Comparison of ENCODE assay signal across 13 cellular contexts in the genomic region with DNA sequence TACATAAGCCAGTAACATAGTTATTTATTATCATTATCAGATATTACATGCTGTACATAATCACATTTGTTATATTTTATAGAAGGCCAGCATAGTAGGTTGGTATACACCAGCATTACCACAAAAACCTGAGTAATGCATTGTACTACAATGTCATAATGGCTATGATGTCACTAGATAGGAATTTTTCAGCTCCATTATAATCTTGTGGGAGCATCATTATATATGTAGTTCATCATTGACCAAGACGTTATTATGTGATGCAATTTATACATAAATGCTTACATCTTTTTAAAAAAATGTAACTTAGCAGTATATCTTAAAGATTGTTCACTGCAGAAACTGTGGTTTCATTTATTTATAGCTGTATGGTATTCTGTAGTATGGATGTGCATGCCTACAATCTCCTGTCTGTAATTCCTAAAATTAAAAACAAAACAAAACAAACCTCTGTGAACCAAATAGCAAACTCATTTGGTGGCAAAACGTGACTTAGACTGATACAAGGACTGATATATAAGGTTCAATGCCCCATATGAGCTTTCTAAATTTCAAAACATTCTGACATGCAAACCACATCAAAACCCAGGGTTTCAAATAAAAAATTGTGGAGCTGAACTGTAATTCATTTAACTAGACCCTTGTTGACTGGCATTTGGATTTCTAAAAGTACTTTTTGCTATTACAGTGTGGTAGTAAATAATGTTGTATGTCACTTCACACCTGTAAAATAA.
DNase-seq lines count a peak whose midpoint lies in the region; ATAC-seq and TF ChIP-seq lines count a peak whose summit lies in the region.
"Had no signal": no experiment of that assay in that cellular context is flagged by ENCODE, and none has a peak within 500 bp of the region (broad histone marks: within the 10 kb centered on the region; RNA-seq: fewer than 3 reads in every experiment).

No MANE protein-coding gene starts in this region.

- CTCF ChIA-PET in mammary epithelial cell (lab: Charles Lee; ENCODE audit: low non-redundant PET), result interaction anchor here (0.7 kb wide), 1 partner anchor 16 kb away, joined by 3 read pairs; no protein-coding TSS in a partner anchor
- CTCF ChIA-PET in CD8-positive, alpha-beta memory T cell (lab: Charles Lee), result no interaction called here

- H3K79me2 ChIP-seq in DND-41 (ENCODE audit: insufficient read depth, low read length) (no peaks in the 10 kb centered on the region), mammary epithelial cell (ENCODE audit: insufficient read depth, low read length) (no peaks in the 10 kb centered on the region)

- peak overlapping the region; percentile 96 for H3K27ac ChIP-seq in DND-41 (ENCODE audit: low read length)
- peak overlapping the region; percentile 28 for H3K27ac ChIP-seq in mammary epithelial cell (ENCODE audit: insufficient read depth, low read depth, low read length)
- H3K27ac ChIP-seq in CD8-positive, alpha-beta memory T cell (ENCODE audit: low read depth, low read length), result no peak overlapping the region
- H3K27ac ChIP-seq: sigmoid colon, upper lobe of right lung had no signal

- H3K4me1 ChIP-seq in DND-41 (ENCODE audit: insufficient read depth, low read length) (peaks cover 99% of the 10 kb centered on the region), mammary epithelial cell (ENCODE audit: insufficient read depth, low read length) (peaks cover 45% of the 10 kb centered on the region)
- H3K4me1 ChIP-seq in CD8-positive, alpha-beta memory T cell (ENCODE audit: insufficient read depth, low read length), result peaks cover 18% of the 10 kb centered on the region
- H3K4me1 ChIP-seq: upper lobe of right lung had no signal

- peak overlapping the region in 1 of 8 donors; percentile 18 for H3K27ac Mint-ChIP-seq in CD8-positive, alpha-beta memory T cell

- H3K4me2 ChIP-seq in DND-41 (ENCODE audit: insufficient read depth, low read length) (peak overlapping the region; percentile 59), mammary epithelial cell (ENCODE audit: insufficient read depth, low read depth, low read length) (no peak overlapping the region)

- POLR2A ChIA-PET in CD8-positive, alpha-beta memory T cell (lab: Charles Lee), result no interaction called here

- H3K9me3 ChIP-seq in DND-41 (ENCODE audit: insufficient read depth, low read length, severe bottlenecking), result no peaks in the 10 kb centered on the region
- H3K9me3 ChIP-seq in mammary epithelial cell (replicated peaks; ENCODE audit: insufficient read depth, low read length), result no peaks in the 10 kb centered on the region
- no peaks in the 10 kb centered on the region for H3K9me3 ChIP-seq in CD8-positive, alpha-beta memory T cell (ENCODE audit: low read length)
- H3K9me3 ChIP-seq: sigmoid colon, upper lobe of right lung had no signal

- no peaks in the 10 kb centered on the region for H3K36me3 Mint-ChIP-seq in CD8-positive, alpha-beta memory T cell

- no peaks in the 10 kb centered on the region for H3K27me3 Mint-ChIP-seq in CD8-positive, alpha-beta memory T cell

- in situ Hi-C loops in mammary epithelial cell (cut with MboI; ENCODE audit: low sequenced_read_pairs in 2 of 2), result no loop called here

- intact Hi-C loops in mammary epithelial cell (cut with micrococcal nuclease), result loop anchor here (5.0 kb wide), 1 partner anchor 140 kb away; no protein-coding TSS in a partner anchor

- 29% methylated on average over 2 of the region's 2 CpGs for WGBS in mammary epithelial cell (ENCODE audit: low coverage, missing lambda C conversion rate)

- H3K4me3 Mint-ChIP-seq in CD8-positive, alpha-beta memory T cell, result peak overlapping the region in 1 of 7 donors; percentile 3

- H4K20me1 ChIP-seq in DND-41 (ENCODE audit: insufficient read depth, low read length) (no peaks in the 10 kb centered on the region), mammary epithelial cell (ENCODE audit: insufficient read depth, low read length) (no peaks in the 10 kb centered on the region)

- dilution Hi-C loops in mammary epithelial cell (cut with HindIII; ENCODE audit: low sequenced_read_pairs), result no loop called here

- ATAC-seq in DND-41 (ENCODE audit: insufficient read depth, low read depth) (no peak), GM21737 (IDR thresholded peaks at IDR 0.05; ENCODE audit: unreplicated experiment) (no peak)
- ATAC-seq: upper lobe of right lung had no signal

- H3K4me3 ChIP-seq in DND-41 (ENCODE audit: low read depth in 1 of 2, low read length in 2 of 2) (no peak overlapping the region), mammary epithelial cell (replicated peaks in 1 of 3; ENCODE audit: insufficient read depth in 1 of 3, low read depth in 2 of 3, low read length in 3 of 3) (no peak overlapping the region)
- H3K4me3 ChIP-seq in CD8-positive, alpha-beta memory T cell (ENCODE audit: low read length), result no peak overlapping the region
- H3K4me3 ChIP-seq: sigmoid colon, upper lobe of right lung had no signal

- H3K4me1 Mint-ChIP-seq in CD8-positive, alpha-beta memory T cell, result peaks cover 27 to 74% (median 47%) of the 10 kb centered on the region in 3 donors

- no peak for DNase-seq in DND-41
- DNase-seq in NAMALWA (ENCODE audit: low spot score), result peak; percentile 5
- peak; percentile 82 for DNase-seq in mammary epithelial cell
- DNase-seq in myocyte (ENCODE audit: low read depth), result peak; percentile 24
- no peak for DNase-seq in NCI-H2081 (lab: John Stamatoyannopoulos, UW)
- no peak for DNase-seq in NK-92 treated with Interleukin-12 subunit alpha and Interleukin-12 subunit beta, amount 100 ng/mL, for 24 hours (lab: John Stamatoyannopoulos, UW)
- no peak for DNase-seq in CD8-positive, alpha-beta memory T cell
- DNase-seq: activated naive CD4-positive, alpha-beta T cell; Calu3; NCI-H510A; sigmoid colon; upper lobe of right lung had no signal

- no peaks in the 10 kb centered on the region for H3K36me3 ChIP-seq in DND-41 (ENCODE audit: insufficient read depth, low read length)
- no peaks in the 10 kb centered on the region for H3K36me3 ChIP-seq in mammary epithelial cell (ENCODE audit: insufficient read depth, low read length)
- H3K36me3 ChIP-seq in CD8-positive, alpha-beta memory T cell (ENCODE audit: insufficient read depth, low read length), result no peaks in the 10 kb centered on the region
- H3K36me3 ChIP-seq: sigmoid colon, upper lobe of right lung had no signal

- TF ChIP-seq CTCF in DND-41 (IDR thresholded peaks at IDR 0.05; ENCODE audit: borderline replicate concordance, extremely low read depth, low read length, poor library complexity, severe bottlenecking) (no peak), mammary epithelial cell (conservative IDR thresholded peaks at IDR 0.05 in 1 of 2, IDR thresholded peaks at IDR 0.05 in 1 of 2; ENCODE audit: extremely low read depth in 1 of 2, insufficient read depth in 1 of 2, low read depth in 1 of 2, low read length in 2 of 2) (no peak)

- H2AFZ ChIP-seq in DND-41 (ENCODE audit: low read depth, low read length), result no peak overlapping the region
- no peak overlapping the region for H2AFZ ChIP-seq in mammary epithelial cell (ENCODE audit: low read depth, low read length)

- H3K9me3 Mint-ChIP-seq in CD8-positive, alpha-beta memory T cell, result no peaks in the 10 kb centered on the region

- no peaks in the 10 kb centered on the region for H3K27me3 ChIP-seq in DND-41 (ENCODE audit: insufficient read depth, low read length, poor library complexity)
- H3K27me3 ChIP-seq in mammary epithelial cell (ENCODE audit: insufficient read depth, low read length), result no peaks in the 10 kb centered on the region
- no peaks in the 10 kb centered on the region for H3K27me3 ChIP-seq in CD8-positive, alpha-beta memory T cell (ENCODE audit: insufficient read depth, low read length, poor library complexity, severe bottlenecking)
- H3K27me3 ChIP-seq: upper lobe of right lung had no signal

- H3K9ac ChIP-seq in DND-41 (ENCODE audit: low read depth, low read length) (peak overlapping the region; percentile 52), mammary epithelial cell (ENCODE audit: insufficient read depth, low read length) (no peak overlapping the region)

- no TSS peak for BruUV-seq in mammary epithelial cell (replicated peaks; lab: Mats Ljungman, UMichigan)

Comparison
In these comparisons a context has a peak if more than half of its experiments do, and no peak if none do; other contexts are left out.
1. DNase-seq: peak in NAMALWA (single experiment), mammary epithelial cell (single experiment) and myocyte (single experiment); none in DND-41 (single experiment), NCI-H2081 (0 of 2), NK-92 treated with Interleukin-12 subunit alpha and Interleukin-12 subunit beta, amount 100 ng/mL, for 24 hours (single experiment) and CD8-positive, alpha-beta memory T cell (0 of 5).